10 cellular contexts compared by ENCODE assay signal in genomic region chr10:16518822-16519221, GRCh38. TPM values are rescaled to one million over a fixed set of nuclear protein-coding genes. Genes with fewer than 3 reads are reported as not detected.
DNase-seq lines count a peak whose midpoint lies in the region; ATAC-seq and TF ChIP-seq lines count a peak whose summit lies in the region.
"Had no signal": no experiment of that assay in that cellular context is flagged by ENCODE, and none has a peak within 500 bp of the region (broad histone marks: within the 10 kb centered on the region; RNA-seq: fewer than 3 reads in every experiment).

No MANE protein-coding gene starts in this region.

- POLR2A ChIA-PET in PC-9 (lab: Charles Lee; ENCODE audit: unreplicated experiment), result no interaction called here

- no peak overlapping the region for H3K4me3 ChIP-seq in GM12864 (ENCODE audit: low read depth, low read length)
- no peak overlapping the region for H3K4me3 ChIP-seq in PC-9
- no peak overlapping the region for H3K4me3 ChIP-seq in fibroblast of the aortic adventitia (ENCODE audit: low read depth, low read length)
- H3K4me3 ChIP-seq in suprapubic skin, result no peak overlapping the region

- no peak for TF ChIP-seq POLR2A in suprapubic skin (IDR thresholded peaks at IDR 0.05)

- intact Hi-C loops in PC-9 (cut with micrococcal nuclease; ENCODE audit: unreplicated experiment), result no loop called here

- H3K9me2 ChIP-seq in PC-9 (ENCODE audit: insufficient read depth), result no peaks in the 10 kb centered on the region

- H3K4me2 ChIP-seq in PC-9, result no peak overlapping the region

- WGBS in suprapubic skin, result 79% methylated on average over 4 of the region's 4 CpGs

- no peak overlapping the region for H3K27ac ChIP-seq in 22Rv1
- no peak overlapping the region for H3K27ac ChIP-seq in PC-9
- no peak overlapping the region for H3K27ac ChIP-seq in suprapubic skin

- H3K27me3 ChIP-seq in PC-9 (ENCODE audit: insufficient read depth, low read depth) (no peaks in the 10 kb centered on the region), suprapubic skin (peaks cover 34% of the 10 kb centered on the region)

- no peaks in the 10 kb centered on the region for H4K20me1 ChIP-seq in PC-9 (ENCODE audit: insufficient read depth)

- TF ChIP-seq EP300 in suprapubic skin (IDR thresholded peaks at IDR 0.05), result no peak

- H3K36me3 ChIP-seq in PC-9 (ENCODE audit: low read depth), result no peaks in the 10 kb centered on the region
- H3K36me3 ChIP-seq in suprapubic skin, result no peaks in the 10 kb centered on the region

- ATAC-seq in HG02610 (IDR thresholded peaks at IDR 0.05; ENCODE audit: unreplicated experiment), result no peak

- no peak overlapping the region for H2AFZ ChIP-seq in PC-9

- DNase-seq in GM12864 (ENCODE audit: low read depth) (no peak), PC-9 (no peak), fibroblast of the aortic adventitia (ENCODE audit: low read depth) (no peak), NCI-H524 (lab: John Stamatoyannopoulos, UW) (no peak), AG20443 (ENCODE audit: low spot score) (no peak), suprapubic skin (ENCODE audit: low spot score in 2 of 2) (no peak)
- DNase-seq: COR-L47 had no signal

- CTCF ChIA-PET in PC-9 (lab: Charles Lee), result no interaction called here

- no peaks in the 10 kb centered on the region for H3K79me2 ChIP-seq in PC-9 (ENCODE audit: low read depth)

- no TSS peak for BruUV-seq in PC-9 (replicated peaks; lab: Mats Ljungman, UMichigan)

- TF ChIP-seq CTCF in 22Rv1 (IDR thresholded peaks at IDR 0.05) (peak; percentile 41), GM12864 (IDR thresholded peaks at IDR 0.05; ENCODE audit: low read depth, low read length, missing control alignments) (peak; percentile 15), PC-9 (conservative IDR thresholded peaks at IDR 0.05) (0 out of 2 replicates have a peak, but pooled peaks have one; percentile 28), fibroblast of the aortic adventitia (IDR thresholded peaks at IDR 0.05; ENCODE audit: insufficient read depth, low read length) (peak; percentile 48), suprapubic skin (IDR thresholded peaks at IDR 0.05) (no peak)

- no peaks in the 10 kb centered on the region for H3K9me3 ChIP-seq in PC-9 (ENCODE audit: insufficient read depth, low read depth)
- no peaks in the 10 kb centered on the region for H3K9me3 ChIP-seq in suprapubic skin

- no peaks in the 10 kb centered on the region for H3F3A ChIP-seq in PC-9 (ENCODE audit: insufficient read depth, low read depth)

- H3K4me1 ChIP-seq in PC-9 (replicated peaks; ENCODE audit: insufficient read depth) (no peaks in the 10 kb centered on the region), suprapubic skin (peaks cover 27% of the 10 kb centered on the region)

RNA-seq across cellular contexts. Expression of gene C1QL3, which starts 2.9 kb away (rescaled TPM):
- total RNA-seq in PC-9 (2021), result not detected in 2 replicates
- total RNA-seq in fibroblast of the aortic adventitia (ENCODE audit: low replicate concordance), result 0.09 TPM in 1 of 2 replicates, not detected in the other
- under 1 TPM in 1 of 4 donors, not detected in 3; 0.18 TPM for total RNA-seq in suprapubic skin
- total RNA-seq: omental fat pad had no signal

Comparison
In these comparisons a context has a peak if more than half of its experiments do, and no peak if none do; other contexts are left out.
1. CTCF ChIP-seq: peak in 22Rv1 (single experiment), GM12864 (single experiment), PC-9 (single experiment) and fibroblast of the aortic adventitia (single experiment); none in suprapubic skin (0 of 2).